Comparison of ENCODE assay signal across 8 cellular contexts in the genomic region with DNA sequence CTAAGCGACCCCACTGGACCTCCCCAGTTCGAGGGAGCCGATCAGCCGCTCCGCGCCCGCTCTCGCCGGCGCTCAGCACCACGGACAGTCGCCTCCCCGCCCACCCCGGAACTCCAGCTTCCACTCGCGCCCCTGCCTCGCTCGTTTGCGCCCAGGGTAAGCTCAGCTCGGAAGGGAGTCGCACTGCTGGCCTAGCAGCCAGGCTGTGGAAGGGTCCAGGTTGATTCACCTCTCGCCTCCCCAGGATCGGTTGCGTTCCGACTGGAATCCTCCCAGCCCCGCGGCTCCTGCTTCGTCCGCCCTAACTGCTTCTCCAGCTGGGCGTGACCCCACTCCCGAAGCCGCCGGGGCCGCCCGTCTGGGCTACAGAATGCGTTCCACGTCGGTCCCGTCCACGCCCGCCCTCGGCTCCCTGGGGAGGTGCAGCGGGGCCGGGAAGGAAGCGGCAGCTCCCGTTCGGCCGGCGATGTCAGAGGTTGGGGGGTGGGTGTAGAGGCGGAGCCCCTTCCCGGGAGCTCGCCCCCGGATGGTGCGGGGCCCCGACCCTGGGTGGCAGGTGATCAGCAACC. TPM values are rescaled to one million over a fixed set of nuclear protein-coding genes. Genes with fewer than 3 reads are reported as not detected.
DNase-seq lines count a peak whose midpoint lies in the region; ATAC-seq and TF ChIP-seq lines count a peak whose summit lies in the region.

No MANE protein-coding gene starts in this region.

- ATAC-seq in left lung (peak; percentile 88), HG03565 (IDR thresholded peaks at IDR 0.05; ENCODE audit: unreplicated experiment) (no peak), GM21381 (IDR thresholded peaks at IDR 0.05; ENCODE audit: unreplicated experiment) (no peak)
- ATAC-seq in stimulated activated effector memory CD8-positive, alpha-beta T cell treated with anti-CD3 and anti-CD28 coated beads, Interleukin-12 subunit alpha, Interleukin-12 subunit beta, amount 100 ng/mL, for 72 hours = peak; percentile 62

- H3K9me3 Mint-ChIP-seq in HFFc6 = no peaks in the 10 kb centered on the region
- H3K9me3 Mint-ChIP-seq in stimulated activated effector memory CD8-positive, alpha-beta T cell treated with anti-CD3 and anti-CD28 coated beads, Interleukin-12 subunit alpha, Interleukin-12 subunit beta, amount 100 ng/mL, for 72 hours = peaks cover 13% of the 10 kb centered on the region

- H3K4me1 Mint-ChIP-seq in HFFc6 (ENCODE audit: low read depth) = no peaks in the 10 kb centered on the region
- peaks cover 6% of the 10 kb centered on the region for H3K4me1 Mint-ChIP-seq in stimulated activated effector memory CD8-positive, alpha-beta T cell treated with anti-CD3 and anti-CD28 coated beads, Interleukin-12 subunit alpha, Interleukin-12 subunit beta, amount 100 ng/mL, for 72 hours

- H3K36me3 ChIP-seq in left lung = no peaks in the 10 kb centered on the region

- peak overlapping the region; percentile 50; the same call in 1 of the 2 replicates for H3K4me3 Mint-ChIP-seq in HFFc6
- peak overlapping the region; percentile 44 for H3K4me3 Mint-ChIP-seq in stimulated activated effector memory CD8-positive, alpha-beta T cell treated with anti-CD3 and anti-CD28 coated beads, Interleukin-12 subunit alpha, Interleukin-12 subunit beta, amount 100 ng/mL, for 72 hours

- no peaks in the 10 kb centered on the region for H3K36me3 Mint-ChIP-seq in HFFc6 (ENCODE audit: low read depth)
- H3K36me3 Mint-ChIP-seq in stimulated activated effector memory CD8-positive, alpha-beta T cell treated with anti-CD3 and anti-CD28 coated beads, Interleukin-12 subunit alpha, Interleukin-12 subunit beta, amount 100 ng/mL, for 72 hours = no peaks in the 10 kb centered on the region

- peaks cover 7 to 13% of the 10 kb centered on the region in 2 donors for H3K4me1 ChIP-seq in left lung

- DNase-seq in COLO668 (lab: John Stamatoyannopoulos, UW; ENCODE audit: unreplicated experiment) (peak; percentile 80), HFFc6 (no peak), SW480 (ENCODE audit: low spot score) (peak; percentile 71), coronary artery (ENCODE audit: low spot score) (no peak), left lung (peak; percentile 35 to 86)
- DNase-seq in stimulated activated effector memory CD8-positive, alpha-beta T cell treated with anti-CD3 and anti-CD28 coated beads, Interleukin-12 subunit alpha, Interleukin-12 subunit beta, amount 100 ng/mL, for 72 hours (ENCODE audit: low spot score in 2 of 2) = peak in 1 of 2 donors; percentile 55

- TF ChIP-seq CTCF in HFFc6 (IDR thresholded peaks at IDR 0.05) (no peak), coronary artery (IDR thresholded peaks at IDR 0.05) (no peak), left lung (IDR thresholded peaks at IDR 0.05) (no peak)

- H3K9me3 ChIP-seq in left lung = no peaks in the 10 kb centered on the region

- H3K4me3 ChIP-seq in coronary artery (peak overlapping the region; percentile 61), left lung (peak overlapping the region; percentile 52 to 54)

- no peak overlapping the region for H3K27ac Mint-ChIP-seq in HFFc6
- H3K27ac Mint-ChIP-seq in stimulated activated effector memory CD8-positive, alpha-beta T cell treated with anti-CD3 and anti-CD28 coated beads, Interleukin-12 subunit alpha, Interleukin-12 subunit beta, amount 100 ng/mL, for 72 hours = no peak overlapping the region

- intact Hi-C loops in left lung (cut with DNase I) = no loop called here

- peaks cover 37% of the 10 kb centered on the region for H3K27me3 Mint-ChIP-seq in HFFc6 (ENCODE audit: insufficient read depth)

- H3K27me3 ChIP-seq in left lung = peaks cover 14 to 83% of the 10 kb centered on the region in 2 donors

- H3K27ac ChIP-seq in coronary artery (no peak overlapping the region), left lung (no peak overlapping the region)

RNA-seq across cellular contexts. Expression of gene SCN3B, which starts 0.3 kb away (rescaled TPM):
- not detected for total RNA-seq in HFFc6 (2021; fragmentation: NEBNext Ultra II Directional; extraction: Animal tissue kit (Norgen Biotek cat#: 25700))
- total RNA-seq in left lung = under 1 TPM; 0.61 to 0.86 TPM

Comparison
In these comparisons a context has a peak if more than half of its experiments do, and no peak if none do; other contexts are left out.
1. DNase-seq: peak in COLO668 (single experiment), SW480 (single experiment) and left lung (2 of 2); none in HFFc6 (single experiment) and coronary artery (single experiment).
2. ATAC-seq: peak in left lung (single experiment) and stimulated activated effector memory CD8-positive, alpha-beta T cell treated with anti-CD3 and anti-CD28 coated beads, Interleukin-12 subunit alpha, Interleukin-12 subunit beta, amount 100 ng/mL, for 72 hours (single experiment); none in HG03565 (single experiment) and GM21381 (single experiment).